Comparison of ENCODE assay signal across 24 cellular contexts in genomic region chr18:27687351-27687979, GRCh38.
"Had no signal": no experiment of that assay in that cellular context is flagged by ENCODE, and none has a peak within 500 bp of the region (broad histone marks: within the 10 kb centered on the region; RNA-seq: fewer than 3 reads in every experiment).

No MANE protein-coding gene starts in this region.

- DNase-seq: dermis blood vessel endothelial cell; dorsolateral prefrontal cortex; effector CD4-positive, alpha-beta T cell; effector memory CD4-positive, alpha-beta T cell; foreskin keratinocyte; gastrocnemius medialis; glutamatergic neuron; head of caudate nucleus; heart right ventricle; hippocampal formation; kidney glomerular epithelial cell; left colon; left lung; left ventricle myocardium superior; lower lobe of right lung; mesendoderm; midbrain; naive thymus-derived CD4-positive, alpha-beta T cell had no signal

- ATAC-seq: foreskin keratinocyte; gastrocnemius medialis; heart right ventricle; left colon; left lung; left ventricle myocardium superior; lower lobe of right lung; naive thymus-derived CD4-positive, alpha-beta T cell had no signal

- H3K36me3 Mint-ChIP-seq: memory B cell; naive thymus-derived CD4-positive, alpha-beta T cell had no signal

- H3K27ac ChIP-seq: coronary artery, dorsolateral prefrontal cortex, esophagus muscularis mucosa, foreskin keratinocyte, gastrocnemius medialis, heart right ventricle, left lung, lower lobe of right lung had no signal

- H3K27ac Mint-ChIP-seq: memory B cell; naive thymus-derived CD4-positive, alpha-beta T cell had no signal

- H3K27me3 Mint-ChIP-seq: memory B cell; naive thymus-derived CD4-positive, alpha-beta T cell had no signal

- H3K27me3 ChIP-seq: dorsolateral prefrontal cortex, esophagus muscularis mucosa, gastrocnemius medialis, heart right ventricle, left lung had no signal

- H3K4me3 ChIP-seq: coronary artery, dorsolateral prefrontal cortex, esophagus muscularis mucosa, gastrocnemius medialis, heart right ventricle, left lung, lower lobe of right lung had no signal

- H3K36me3 ChIP-seq: esophagus muscularis mucosa, gastrocnemius medialis, heart right ventricle, left lung, lower lobe of right lung had no signal

- H3K4me3 Mint-ChIP-seq: memory B cell; naive thymus-derived CD4-positive, alpha-beta T cell had no signal

- H3K4me1 ChIP-seq: esophagus muscularis mucosa, foreskin keratinocyte, gastrocnemius medialis, left lung, lower lobe of right lung had no signal

- H3K4me1 Mint-ChIP-seq: memory B cell; naive thymus-derived CD4-positive, alpha-beta T cell had no signal

- FAIRE-seq: endothelial cell of umbilical vein, islet of Langerhans, keratinocyte had no signal

- H3K9me3 ChIP-seq: lower lobe of right lung had no signal
